Comparison of ENCODE assay signal across 8 cellular contexts in the genomic region with DNA sequence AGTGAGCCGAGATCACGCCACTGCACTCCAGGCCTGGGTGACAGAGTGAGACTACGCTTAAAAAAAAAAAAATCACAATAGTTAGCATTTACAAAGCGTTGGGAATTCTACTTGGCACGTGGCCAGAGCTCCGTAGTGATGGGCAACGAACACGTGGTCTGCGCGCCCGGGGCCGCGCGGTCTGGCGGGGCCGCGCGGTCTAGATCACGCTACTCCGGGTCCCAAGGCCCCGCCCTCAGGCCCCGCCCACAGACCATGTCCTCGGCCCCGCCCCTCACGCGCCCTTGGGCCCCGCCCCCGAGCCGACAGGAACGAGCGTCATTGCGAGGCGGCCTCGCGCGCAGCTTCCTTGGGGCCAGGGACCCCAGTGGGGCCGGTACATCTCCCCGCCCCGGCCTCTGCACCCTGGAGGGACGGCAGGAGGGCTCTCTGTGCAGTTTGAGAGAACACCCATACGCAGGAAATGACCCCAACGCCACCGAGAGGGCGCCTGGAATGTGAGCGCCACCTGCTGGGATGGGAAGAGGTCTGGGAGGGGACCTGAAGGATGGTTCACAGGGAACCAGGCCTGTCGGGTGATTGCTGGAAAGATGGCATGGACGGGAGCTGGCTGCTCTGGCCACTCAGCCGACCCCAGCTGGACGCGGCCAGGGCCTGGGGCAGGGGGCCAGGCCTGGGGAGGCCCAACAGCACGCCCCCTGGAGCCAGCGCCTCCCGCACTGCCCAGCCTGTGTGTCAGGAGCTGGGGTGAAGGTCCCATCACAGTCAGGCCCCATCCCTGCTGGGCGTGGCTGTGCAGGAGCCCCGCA. TPM values are rescaled to one million over a fixed set of nuclear protein-coding genes. Genes with fewer than 3 reads are reported as not detected.
A peak's percentile ranks its signal among the peaks of the same experiment; 100 is the strongest.
DNase-seq lines count a peak whose midpoint lies in the region; ATAC-seq and TF ChIP-seq lines count a peak whose summit lies in the region.

No MANE protein-coding gene starts in this region.

- H3K4me1 ChIP-seq in right atrium auricular region (peaks cover 4 to 46% of the 10 kb centered on the region in 2 donors), psoas muscle (peaks cover 27% of the 10 kb centered on the region), urinary bladder (ENCODE audit: insufficient read depth) (no peaks in the 10 kb centered on the region)

- peak; percentile 81 for TF ChIP-seq CTCF in GM12872 (IDR thresholded peaks at IDR 0.05; ENCODE audit: insufficient read depth, low read depth, low read length)
- TF ChIP-seq CTCF in right atrium auricular region (IDR thresholded peaks at IDR 0.05), result peak; percentile 62 to 91
- peak; percentile 76 for TF ChIP-seq CTCF in psoas muscle (IDR thresholded peaks at IDR 0.05)

- H3K27ac ChIP-seq in right atrium auricular region (peak overlapping the region; percentile 91 to 93), psoas muscle (peak overlapping the region; percentile 96), urinary bladder (ENCODE audit: low read depth) (peak overlapping the region; percentile 78)

- intact Hi-C loops in psoas muscle (cut with DNase I), result loop anchor here in 1 of 2 donors (2.0 to 5.0 kb wide), 3 partner anchors 39 to 241 kb away; partner anchors contain the start of genes BET1L, PSMD13, RIC8A and SIRT3

- H3K36me3 ChIP-seq in right atrium auricular region, result peaks cover 4% of the 10 kb centered on the region
- H3K36me3 ChIP-seq in psoas muscle (ENCODE audit: insufficient read depth in 1 of 2, low read depth in 1 of 2), result peaks cover 0 to 12% of the 10 kb centered on the region in 2 donors
- H3K36me3 ChIP-seq in urinary bladder (ENCODE audit: insufficient read depth), result no peaks in the 10 kb centered on the region

- H3K9me3 ChIP-seq in right atrium auricular region (no peaks in the 10 kb centered on the region), psoas muscle (no peaks in the 10 kb centered on the region)

- H3K27me3 ChIP-seq in right atrium auricular region (no peaks in the 10 kb centered on the region), psoas muscle (ENCODE audit: insufficient read depth in 3 of 3, low read length in 2 of 3) (peaks cover 0 to 15% (median 6%) of the 10 kb centered on the region in 3 donors)

- peak; percentile 96 for DNase-seq in NCI-H146 (lab: John Stamatoyannopoulos, UW)
- peak; percentile 91 to 93 (median 93) for DNase-seq in T-helper 1 cell
- peak; percentile 84 for DNase-seq in amniotic stem cell (lab: John Stamatoyannopoulos, UW)
- peak; percentile 96 for DNase-seq in right atrium auricular region (ENCODE audit: low spot score)
- DNase-seq in psoas muscle, result peak; percentile 97

- 2 to 3% (median 3%) methylated on average over 50 to 55 of the region's 55 CpGs for WGBS in psoas muscle, 3 donors
- WGBS in urinary bladder, result 2% methylated on average over 55 of the region's 55 CpGs

- H3K4me3 ChIP-seq in right atrium auricular region, result peak overlapping the region; percentile 53 to 57
- peak overlapping the region; percentile 81 for H3K4me3 ChIP-seq in psoas muscle
- peak overlapping the region; percentile 34 for H3K4me3 ChIP-seq in urinary bladder (ENCODE audit: low read depth, low read length)

- peak; percentile 55 for ATAC-seq in HG02763 (IDR thresholded peaks at IDR 0.05; ENCODE audit: unreplicated experiment)
- peak; percentile 83 to 89 (median 87) for ATAC-seq in psoas muscle

RNA-seq across cellular contexts. Expression of gene PTDSS2, which starts 2.0 kb away (rescaled TPM):
- total RNA-seq in right atrium auricular region, result 10 to 100 TPM; 26.8 to 32.5 TPM
- total RNA-seq in psoas muscle, result 10 to 100 TPM; 15.8 to 21.1 (median 20.3) TPM
- polyA plus RNA-seq in psoas muscle, result 10 to 100 TPM; 11.8 to 26.0 (median 15.4) TPM
- total RNA-seq in urinary bladder, result 13.5 TPM
- polyA plus RNA-seq in urinary bladder, result 27.0 TPM

RNA-seq across cellular contexts. Expression of gene ANO9, which starts 6.3 kb away (rescaled TPM):
- under 1 TPM; 0.11 to 0.75 TPM for total RNA-seq in right atrium auricular region
- under 1 TPM in 3 of 4 donors, not detected in 1; 0.09 to 0.59 (median 0.46) TPM for total RNA-seq in psoas muscle
- polyA plus RNA-seq in psoas muscle, result under 1 TPM; 0.10 to 0.15 (median 0.10) TPM
- total RNA-seq in urinary bladder, result 1.3 TPM
- 5.1 TPM for polyA plus RNA-seq in urinary bladder

RNA-seq across cellular contexts. Expression of gene SIGIRR, which starts 33.3 kb away (rescaled TPM):
- 10 to 100 TPM; 26.6 to 33.3 TPM for total RNA-seq in right atrium auricular region
- total RNA-seq in psoas muscle, result 10 to 100 TPM in 3 of 4 donors, 1 to 10 TPM in 1; 9.9 to 15.9 (median 10.8) TPM
- 10 to 100 TPM; 19.2 to 28.1 (median 20.3) TPM for polyA plus RNA-seq in psoas muscle
- 11.8 TPM for total RNA-seq in urinary bladder
- 61.2 TPM for polyA plus RNA-seq in urinary bladder

RNA-seq across cellular contexts. Expression of gene PKP3, which starts 54.1 kb away (rescaled TPM):
- total RNA-seq in right atrium auricular region, result 1 to 10 TPM in 1 of 2 donors, under 1 TPM in 1; 0.43 to 1.0 TPM
- under 1 TPM in 3 of 4 donors, not detected in 1; 0.15 to 0.75 (median 0.25) TPM for total RNA-seq in psoas muscle
- under 1 TPM in 2 of 3 donors, not detected in 1; 0.10 to 0.13 TPM for polyA plus RNA-seq in psoas muscle
- total RNA-seq in urinary bladder, result 5.2 TPM
- 8.4 TPM for polyA plus RNA-seq in urinary bladder

RNA-seq across cellular contexts. Expression of gene RNH1, which starts 58.9 kb away (rescaled TPM):
- total RNA-seq in right atrium auricular region, result 100 to 1,000 TPM; 185 to 248 TPM
- total RNA-seq in psoas muscle, result 100 to 1,000 TPM; 103 to 145 (median 113) TPM
- 100 to 1,000 TPM; 105 to 181 (median 105) TPM for polyA plus RNA-seq in psoas muscle
- total RNA-seq in urinary bladder, result 71.5 TPM
- 271 TPM for polyA plus RNA-seq in urinary bladder

Comparison
In these comparisons a context has a peak if more than half of its experiments do, and no peak if none do; other contexts are left out.
1. Peak in every context shown above with its lines: DNase-seq, ATAC-seq, H3K4me3 ChIP-seq and H3K27ac ChIP-seq.